ENCODE assay signal across 1 cellular context in genomic region chr10:49114718-49115014, GRCh38.
TF ChIP-seq lines count a peak whose summit lies in the region.

No MANE protein-coding gene starts in this region.

TF ChIP-seq in SK-N-SH, 30 proteins besides CTCF, POLR2A, EP300 and RAD21 (continued from another document):
- TF ChIP-seq, protein P1, sequence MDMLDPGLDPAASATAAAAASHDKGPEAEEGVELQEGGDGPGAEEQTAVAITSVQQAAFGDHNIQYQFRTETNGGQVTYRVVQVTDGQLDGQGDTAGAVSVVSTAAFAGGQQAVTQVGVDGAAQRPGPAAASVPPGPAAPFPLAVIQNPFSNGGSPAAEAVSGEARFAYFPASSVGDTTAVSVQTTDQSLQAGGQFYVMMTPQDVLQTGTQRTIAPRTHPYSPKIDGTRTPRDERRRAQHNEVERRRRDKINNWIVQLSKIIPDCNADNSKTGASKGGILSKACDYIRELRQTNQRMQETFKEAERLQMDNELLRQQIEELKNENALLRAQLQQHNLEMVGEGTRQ (IDR thresholded peaks at IDR 0.05; ENCODE audit: borderline replicate concordance, low read depth, low read length) = no peak
- TF ChIP-seq NFIC (IDR thresholded peaks at IDR 0.05; ENCODE audit: borderline replicate concordance) = no peak
- TF ChIP-seq NRF1 (IDR thresholded peaks at IDR 0.05; ENCODE audit: low read depth, low read length) = no peak
- no peak for TF ChIP-seq TAF1 (IDR thresholded peaks at IDR 0.05; ENCODE audit: borderline replicate concordance, low read depth, low read length)
- no peak for TF ChIP-seq CHD2 (IDR thresholded peaks at IDR 0.05; ENCODE audit: low read length, partially characterized antibody)
- TF ChIP-seq TCF12 (IDR thresholded peaks at IDR 0.05) = no peak
- TF ChIP-seq MEF2A (IDR thresholded peaks at IDR 0.05; ENCODE audit: borderline replicate concordance, low read depth) = no peak
- TF ChIP-seq POLR2AphosphoS5 (IDR thresholded peaks at IDR 0.05; ENCODE audit: low read depth, low read length) = no peak
- TF ChIP-seq MXI1 (IDR thresholded peaks at IDR 0.05; ENCODE audit: low read depth, low read length) = no peak
- no peak for TF ChIP-seq FOXJ3 (CRISPR knock-in tag; IDR thresholded peaks at IDR 0.05)
- TF ChIP-seq SIN3A (IDR thresholded peaks at IDR 0.05; ENCODE audit: borderline replicate concordance, low read depth, low read length) = no peak
- no peak for TF ChIP-seq EZH2phosphoT487 (IDR thresholded peaks at IDR 0.05; ENCODE audit: borderline replicate concordance, low read depth)
- TF ChIP-seq, protein P2, sequence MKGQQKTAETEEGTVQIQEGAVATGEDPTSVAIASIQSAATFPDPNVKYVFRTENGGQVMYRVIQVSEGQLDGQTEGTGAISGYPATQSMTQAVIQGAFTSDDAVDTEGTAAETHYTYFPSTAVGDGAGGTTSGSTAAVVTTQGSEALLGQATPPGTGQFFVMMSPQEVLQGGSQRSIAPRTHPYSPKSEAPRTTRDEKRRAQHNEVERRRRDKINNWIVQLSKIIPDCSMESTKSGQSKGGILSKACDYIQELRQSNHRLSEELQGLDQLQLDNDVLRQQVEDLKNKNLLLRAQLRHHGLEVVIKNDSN (IDR thresholded peaks at IDR 0.05; ENCODE audit: borderline replicate concordance, low read depth) = no peak
- no peak for TF ChIP-seq RFX5 (IDR thresholded peaks at IDR 0.05; ENCODE audit: low read length)
